ENCODE assay signal across 7 cellular contexts in the genomic region with DNA sequence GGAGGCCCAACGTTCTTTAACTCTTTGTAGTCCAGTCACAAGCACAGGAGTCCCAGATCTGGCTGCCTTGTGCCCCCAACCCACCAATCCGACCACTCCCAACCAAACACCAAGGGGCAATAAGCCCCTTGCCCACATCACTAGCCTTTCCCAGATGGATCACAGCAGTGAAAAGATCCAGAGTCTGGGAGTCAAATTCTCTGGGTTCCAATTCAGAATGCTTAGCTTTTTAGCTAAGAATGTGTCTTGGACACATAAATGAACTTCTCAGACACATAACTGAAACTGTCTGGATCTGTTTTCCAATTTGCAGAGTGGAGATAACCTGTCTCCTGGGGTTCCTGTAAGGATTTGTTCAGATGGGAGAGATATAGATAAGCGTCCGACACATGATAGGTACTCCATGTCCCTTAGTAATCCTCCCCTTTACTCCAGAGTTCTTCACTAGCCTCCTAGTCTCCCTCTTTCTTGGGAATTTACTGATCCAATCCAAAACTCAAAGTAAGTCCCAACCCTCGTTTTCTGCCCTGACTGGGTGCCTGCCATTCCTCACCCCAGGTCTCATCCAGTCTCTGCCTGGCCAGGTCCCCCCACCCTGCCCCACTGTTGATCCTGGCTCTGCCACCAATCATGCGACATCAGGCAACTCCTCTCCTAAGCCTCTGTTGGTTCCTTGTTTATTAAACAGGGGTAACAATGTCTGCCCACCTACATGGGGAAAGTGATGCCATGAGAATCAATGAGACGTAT. TPM values are rescaled to one million over a fixed set of nuclear protein-coding genes. Genes with fewer than 3 reads are reported as not detected.
DNase-seq lines count a peak whose midpoint lies in the region; ATAC-seq and TF ChIP-seq lines count a peak whose summit lies in the region.

No MANE protein-coding gene starts in this region.

- H3K27ac ChIP-seq in HUES64 (ENCODE audit: low read depth, low read length) (peak overlapping the region; percentile 74; the same call in 1 of the 2 replicates), brain microvascular endothelial cell (peak overlapping the region; percentile 92), liver (ENCODE audit: low read depth in 1 of 2, low read length in 2 of 2) (peak overlapping the region; percentile 98 to 99), tibial artery (peak overlapping the region; percentile 99)

- TF ChIP-seq RAD21 in liver (IDR thresholded peaks at IDR 0.05), result no peak

- 51% methylated on average over 7 of the region's 7 CpGs for WGBS in HUES64
- WGBS in liver, result 57% methylated on average over 7 of the region's 7 CpGs

- DNase-seq in brain microvascular endothelial cell (no peak), tibial artery (no peak), SW480 (ENCODE audit: low spot score) (no peak)

- TF ChIP-seq CTCF in brain microvascular endothelial cell (IDR thresholded peaks at IDR 0.05; ENCODE audit: low read depth, low read length, missing control alignments) (no peak), liver (IDR thresholded peaks at IDR 0.05; ENCODE audit: low read depth, low read length, missing input control) (no peak), tibial artery (IDR thresholded peaks at IDR 0.05) (no peak)

- H3K27me3 ChIP-seq in HUES64 (ENCODE audit: insufficient read depth, low read length) (no peaks in the 10 kb centered on the region), brain microvascular endothelial cell (replicated peaks) (no peaks in the 10 kb centered on the region), liver (ENCODE audit: control insufficient read depth in 4 of 4, insufficient read depth in 4 of 4, low read length in 3 of 4) (no peaks in the 10 kb centered on the region), tibial artery (no peaks in the 10 kb centered on the region)

- H3K9ac ChIP-seq in HUES64 (ENCODE audit: low read depth, low read length), result peak overlapping the region; percentile 82
- H3K9ac ChIP-seq in liver (ENCODE audit: low read depth in 1 of 2, low read length in 2 of 2), result peak overlapping the region in 1 of 2 donors; percentile 99

- H3K36me3 ChIP-seq in HUES64 (ENCODE audit: insufficient read depth, low read length) (no peaks in the 10 kb centered on the region; the same call in 1 of the 2 replicates), brain microvascular endothelial cell (replicated peaks) (peaks cover 5% of the 10 kb centered on the region), liver (ENCODE audit: control insufficient read depth in 4 of 4, insufficient read depth in 3 of 4, low read depth in 1 of 4, low read length in 3 of 4) (no peaks in the 10 kb centered on the region), tibial artery (peaks cover 0 to 9% (median 0%) of the 10 kb centered on the region in 3 donors)

- no peak for ATAC-seq in activated CD4-positive, CD25-positive, alpha-beta regulatory T cell treated with anti-CD3 and anti-CD28 coated beads, Interleukin-2, amount 50 U/mL, for 24 hours
- ATAC-seq in GM18520 (IDR thresholded peaks at IDR 0.05; ENCODE audit: unreplicated experiment), result no peak

- H3K4me1 ChIP-seq in HUES64 (ENCODE audit: insufficient read depth, low read length), result peaks cover 39% of the 10 kb centered on the region
- H3K4me1 ChIP-seq in liver (ENCODE audit: control insufficient read depth in 4 of 4, insufficient read depth in 4 of 4, low read length in 3 of 4), result peaks cover 5 to 39% (median 28%) of the 10 kb centered on the region in 4 donors
- H3K4me1 ChIP-seq in tibial artery, result peaks cover 0 to 79% (median 65%) of the 10 kb centered on the region in 4 donors

- intact Hi-C loops in tibial artery (cut with DNase I; ENCODE audit: low total_unique reads), result loop anchor here (5.0 kb wide), 1 partner anchor 190 kb away; a partner anchor contains a TSS

- H3K4me3 ChIP-seq in HUES64 (ENCODE audit: low read length), result peak overlapping the region; percentile 86
- H3K4me3 ChIP-seq in brain microvascular endothelial cell (ENCODE audit: low read depth, low read length), result peak overlapping the region; percentile 100
- peak overlapping the region in 2 of 3 donors; percentile 57 to 99 for H3K4me3 ChIP-seq in liver (ENCODE audit: low read depth in 1 of 3, low read length in 3 of 3)
- peak overlapping the region; percentile 97 to 99 for H3K4me3 ChIP-seq in tibial artery

- in situ Hi-C loops in brain microvascular endothelial cell (cut with HindIII; ENCODE audit: low pct_ligation_motif_present, low sequenced_read_pairs), result no loop called here

- H3K9me3 ChIP-seq in HUES64 (ENCODE audit: insufficient read depth, low read depth, low read length) (no peaks in the 10 kb centered on the region), liver (ENCODE audit: control insufficient read depth in 4 of 4, low read length in 3 of 4) (no peaks in the 10 kb centered on the region), tibial artery (no peaks in the 10 kb centered on the region)

TF ChIP-seq in liver, 16 proteins besides CTCF, POLR2A, EP300 and RAD21:
- TF ChIP-seq YY1 (IDR thresholded peaks at IDR 0.05) (peak; percentile 3), JUND (IDR thresholded peaks at IDR 0.05) (no peak), RXRA (IDR thresholded peaks at IDR 0.05) (no peak)

RNA-seq across cellular contexts. Expression of a gene that starts 0.4 kb away (rescaled TPM):
- polyA plus RNA-seq in HUES64 (2013, experiment 1 of 2), result 39.4 TPM
- polyA plus RNA-seq in HUES64 (2013, experiment 2 of 2), result 37.2 TPM
- 100 to 1,000 TPM in 1 of 2 donors, 10 to 100 TPM in 1; 36.9 to 144 TPM for total RNA-seq in liver
- 100 to 1,000 TPM in 1 of 2 donors, 10 to 100 TPM in 1; 56.0 to 121 TPM for polyA plus RNA-seq in liver

RNA-seq across cellular contexts. Expression of a gene that starts 31.8 kb away (rescaled TPM):
- 12.1 TPM for polyA plus RNA-seq in HUES64 (2013, experiment 1 of 2)
- polyA plus RNA-seq in HUES64 (2013, experiment 2 of 2), result 11.6 TPM
- total RNA-seq in liver, result 1 to 10 TPM; 2.2 to 6.3 TPM
- polyA plus RNA-seq in liver, result 1 to 10 TPM; 2.4 to 2.7 TPM

RNA-seq across cellular contexts. Expression of a gene that starts 33.0 kb away (rescaled TPM):
- 51.0 TPM for polyA plus RNA-seq in HUES64 (2013, experiment 1 of 2)
- 39.4 TPM for polyA plus RNA-seq in HUES64 (2013, experiment 2 of 2)
- 1 to 10 TPM in 1 of 2 donors, under 1 TPM in 1; 0.47 to 7.7 TPM for total RNA-seq in liver
- polyA plus RNA-seq in liver, result 1 to 10 TPM; 2.2 to 3.5 TPM

RNA-seq across cellular contexts. Expression of a gene that starts 41.6 kb away (rescaled TPM):
- 1.4 TPM for polyA plus RNA-seq in HUES64 (2013, experiment 1 of 2)
- 2.5 TPM for polyA plus RNA-seq in HUES64 (2013, experiment 2 of 2)
- total RNA-seq in liver, result 10 to 100 TPM; 15.8 to 93.9 TPM
- polyA plus RNA-seq in liver, result 100 to 1,000 TPM in 1 of 2 donors, 10 to 100 TPM in 1; 84.1 to 138 TPM
